In the genomic region with DNA sequence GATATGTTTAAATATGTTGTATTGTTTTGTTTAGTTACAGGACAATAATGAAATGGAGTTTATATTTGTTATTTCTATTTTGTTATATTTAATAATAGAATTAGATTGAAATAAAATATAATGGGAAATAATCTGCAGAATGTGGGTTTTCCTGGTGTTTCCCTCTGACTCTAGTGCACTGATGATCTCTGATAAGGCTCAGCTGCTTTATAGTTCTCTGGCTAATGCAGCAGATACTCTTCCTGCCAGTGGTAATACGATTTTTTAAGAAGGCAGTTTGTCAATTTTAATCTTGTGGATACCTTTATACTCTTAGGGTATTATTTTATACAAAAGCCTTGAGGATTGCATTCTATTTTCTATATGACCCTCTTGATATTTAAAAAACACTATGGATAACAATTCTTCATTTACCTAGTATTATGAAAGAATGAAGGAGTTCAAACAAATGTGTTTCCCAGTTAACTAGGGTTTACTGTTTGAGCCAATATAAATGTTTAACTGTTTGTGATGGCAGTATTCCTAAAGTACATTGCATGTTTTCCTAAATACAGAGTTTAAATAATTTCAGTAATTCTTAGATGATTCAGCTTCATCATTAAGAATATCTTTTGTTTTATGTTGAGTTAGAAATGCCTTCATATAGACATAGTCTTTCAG, we compare ENCODE assay signal across 1 cellular context.
TF ChIP-seq lines count a peak whose summit lies in the region.

No MANE protein-coding gene starts in this region.

TF ChIP-seq in IMR-90, 13 proteins besides CTCF, POLR2A, EP300 and RAD21:
- no peak for TF ChIP-seq MAFK (IDR thresholded peaks at IDR 0.05; ENCODE audit: low read depth, low read length)
- TF ChIP-seq FOS (IDR thresholded peaks at IDR 0.05; ENCODE audit: low read depth, low read length): no peak
- no peak for TF ChIP-seq NFE2L2 (IDR thresholded peaks at IDR 0.05; ENCODE audit: low read depth, low read length)
- TF ChIP-seq MAZ (IDR thresholded peaks at IDR 0.05; ENCODE audit: borderline replicate concordance, low read depth, low read length): no peak
- no peak for TF ChIP-seq MXI1 (IDR thresholded peaks at IDR 0.05; ENCODE audit: borderline replicate concordance, low read depth, low read length)
- TF ChIP-seq RCOR1 (IDR thresholded peaks at IDR 0.05; ENCODE audit: insufficient replicate concordance, low read length): no peak
- TF ChIP-seq CHD1 (IDR thresholded peaks at IDR 0.05; ENCODE audit: low read depth, low read length): no peak
- TF ChIP-seq, protein P1, sequence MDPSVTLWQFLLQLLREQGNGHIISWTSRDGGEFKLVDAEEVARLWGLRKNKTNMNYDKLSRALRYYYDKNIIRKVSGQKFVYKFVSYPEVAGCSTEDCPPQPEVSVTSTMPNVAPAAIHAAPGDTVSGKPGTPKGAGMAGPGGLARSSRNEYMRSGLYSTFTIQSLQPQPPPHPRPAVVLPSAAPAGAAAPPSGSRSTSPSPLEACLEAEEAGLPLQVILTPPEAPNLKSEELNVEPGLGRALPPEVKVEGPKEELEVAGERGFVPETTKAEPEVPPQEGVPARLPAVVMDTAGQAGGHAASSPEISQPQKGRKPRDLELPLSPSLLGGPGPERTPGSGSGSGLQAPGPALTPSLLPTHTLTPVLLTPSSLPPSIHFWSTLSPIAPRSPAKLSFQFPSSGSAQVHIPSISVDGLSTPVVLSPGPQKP (IDR thresholded peaks at IDR 0.05; ENCODE audit: borderline replicate concordance, low read depth, low read length): no peak
- TF ChIP-seq SMC3 (IDR thresholded peaks at IDR 0.05; ENCODE audit: low read depth, low read length): no peak
